Comparison of ENCODE assay signal across 21 cellular contexts in genomic region chr9:119094086-119094485, GRCh38.
"Had no signal": no experiment of that assay in that cellular context is flagged by ENCODE, and none has a peak within 500 bp of the region (broad histone marks: within the 10 kb centered on the region; RNA-seq: fewer than 3 reads in every experiment).

No MANE protein-coding gene starts in this region.

- ATAC-seq: activated CD4-positive, CD25-positive, alpha-beta regulatory T cell treated with anti-CD3 and anti-CD28 coated beads, Interleukin-2, amount 50 U/mL, for 24 hours; activated naive CD8-positive, alpha-beta T cell treated with anti-CD3 and anti-CD28 coated beads, Interleukin-2, amount 50 U/mL, for 24 hours; left lobe of liver; naive thymus-derived CD8-positive, alpha-beta T cell; psoas muscle; stimulated activated naive B cell treated with anti-CD40 and anti-IgM and Interleukin-4, amounts not matched to agents 10 μg/mL and 1 μg/mL and 100 μg/mL, for 72 hours had no signal

- H3K4me3 ChIP-seq: esophagus muscularis mucosa, ovary, psoas muscle, sigmoid colon, spleen, thoracic aorta had no signal

- H3K27ac ChIP-seq: esophagus muscularis mucosa, ovary, psoas muscle, sigmoid colon, spleen, thoracic aorta had no signal

- H3K27me3 ChIP-seq: esophagus muscularis mucosa, ovary, sigmoid colon, spleen had no signal

- DNase-seq: activated CD4-positive, alpha-beta T cell treated with anti-CD3 and anti-CD28 coated beads, Interleukin-2, amount 50 U/mL, for 1 hour; activated CD8-positive, alpha-beta memory T cell treated with anti-CD3 and anti-CD28 coated beads, Interleukin-2, amount 50 U/mL, for 4 hours; activated effector memory CD4-positive, alpha-beta T cell treated with Interleukin-2 at 50 U/mL for 16 hours; activated naive CD4-positive, alpha-beta T cell treated with anti-CD3 and anti-CD28 coated beads, Interleukin-2, amount 10 ng/mL, durations not matched to agents 7 days and 5 days; activated naive CD8-positive, alpha-beta T cell treated with anti-CD3 and anti-CD28 coated beads, Interleukin-2, amount 50 U/mL, for 24 hours; activated T-cell treated with anti-CD3 and anti-CD28 coated beads, Interleukin-2, amount 50 U/mL, for 48 hours; anterior cingulate cortex; effector CD8-positive, alpha-beta T cell; naive thymus-derived CD8-positive, alpha-beta T cell; ovary; psoas muscle; sigmoid colon; spleen; stimulated activated naive B cell treated with anti-CD40 and anti-IgM and Interleukin-4, amounts not matched to agents 10 μg/mL and 1 μg/mL and 100 μg/mL, for 72 hours; T-helper 1 cell; T-helper 9 cell had no signal

- H3K36me3 ChIP-seq: esophagus muscularis mucosa, ovary, sigmoid colon, spleen, thoracic aorta had no signal

- FAIRE-seq: endothelial cell of umbilical vein had no signal

- H3K4me1 ChIP-seq: esophagus muscularis mucosa, sigmoid colon, spleen had no signal

- H3K9me3 ChIP-seq: esophagus muscularis mucosa, ovary, psoas muscle, sigmoid colon, spleen, thoracic aorta had no signal
